12 cellular contexts compared by ENCODE assay signal in the genomic region with DNA sequence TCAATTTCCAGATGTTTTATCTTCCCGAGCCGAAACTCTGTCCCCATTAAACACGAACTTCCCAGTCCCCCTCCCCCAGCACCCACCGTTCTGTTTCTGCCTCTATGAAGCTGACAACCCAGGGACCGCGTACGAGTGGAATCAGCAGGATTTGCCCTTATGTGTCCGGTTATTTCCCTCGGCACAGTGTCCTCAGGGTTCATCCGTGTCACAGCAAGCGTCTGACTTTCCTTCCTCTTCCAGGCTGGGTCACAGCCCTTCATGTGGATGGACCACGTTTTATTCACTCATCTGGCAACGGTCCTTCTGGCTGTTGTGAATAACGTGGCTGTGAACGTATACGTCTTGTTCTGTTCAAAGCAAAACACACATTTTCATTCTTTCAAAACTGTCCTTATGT. TPM values are rescaled to one million over a fixed set of nuclear protein-coding genes. Genes with fewer than 3 reads are reported as not detected.
A peak's percentile ranks its signal among the peaks of the same experiment; 100 is the strongest.
DNase-seq lines count a peak whose midpoint lies in the region; ATAC-seq and TF ChIP-seq lines count a peak whose summit lies in the region.
"Had no signal": no experiment of that assay in that cellular context is flagged by ENCODE, and none has a peak within 500 bp of the region (broad histone marks: within the 10 kb centered on the region; RNA-seq: fewer than 3 reads in every experiment).

No MANE protein-coding gene starts in this region.

- H3K36me3 ChIP-seq in PC-3 (ENCODE audit: low read depth, low read length) (no peaks in the 10 kb centered on the region), tibial nerve (no peaks in the 10 kb centered on the region), MM.1S (replicated peaks; ENCODE audit: insufficient read depth, low read length) (no peaks in the 10 kb centered on the region)
- H3K36me3 ChIP-seq: neutrophil had no signal

- H3K27ac ChIP-seq in PC-3 (ENCODE audit: low read length) (no peak overlapping the region), tibial nerve (peak overlapping the region; percentile 66 to 88 (median 78)), MM.1S (ENCODE audit: low read length) (no peak overlapping the region)
- H3K27ac ChIP-seq: neutrophil had no signal

- TF ChIP-seq CTCF in PC-3 (conservative IDR thresholded peaks at IDR 0.05; ENCODE audit: low read depth, low read length), result no peak
- no peak for TF ChIP-seq CTCF in tibial nerve (IDR thresholded peaks at IDR 0.05)
- TF ChIP-seq CTCF in MM.1S (IDR thresholded peaks at IDR 0.05; ENCODE audit: low read length), result no peak

- no peaks in the 10 kb centered on the region for H3K9me2 ChIP-seq in PC-3 (replicated peaks; ENCODE audit: low read length)
- no peaks in the 10 kb centered on the region for H3K9me2 ChIP-seq in MM.1S (replicated peaks; ENCODE audit: insufficient read depth, low read length)

- H3K4me2 ChIP-seq in PC-3 (ENCODE audit: low read length) (peak overlapping the region; percentile 96), MM.1S (ENCODE audit: low read depth, low read length) (no peak overlapping the region)
- H3K4me2 ChIP-seq: GM23338 had no signal

- intact Hi-C loops in PC-3 (cut with micrococcal nuclease), result no loop called here

- no peak overlapping the region for H3K9ac ChIP-seq in PC-3 (ENCODE audit: low read length)
- no peak overlapping the region for H3K9ac ChIP-seq in MM.1S (ENCODE audit: low read length)

- H3K9me3 ChIP-seq in PC-3 (ENCODE audit: low read length), result no peaks in the 10 kb centered on the region
- H3K9me3 ChIP-seq in tibial nerve, result no peaks in the 10 kb centered on the region
- no peaks in the 10 kb centered on the region for H3K9me3 ChIP-seq in MM.1S (replicated peaks; ENCODE audit: insufficient read depth, low read length)
- H3K9me3 ChIP-seq: neutrophil had no signal

- no peaks in the 10 kb centered on the region for H3F3A ChIP-seq in PC-3 (ENCODE audit: low read length, unreplicated experiment)
- no peaks in the 10 kb centered on the region for H3F3A ChIP-seq in MM.1S (ENCODE audit: insufficient read depth, low read length)

- no peaks in the 10 kb centered on the region for H3K79me2 ChIP-seq in PC-3 (ENCODE audit: low read length)
- H3K79me2 ChIP-seq in MM.1S (ENCODE audit: low read length), result no peaks in the 10 kb centered on the region

- no peak for DNase-seq in PC-3
- peak; percentile 48 for DNase-seq in dermis blood vessel endothelial cell
- DNase-seq in lung microvascular endothelial cell (ENCODE audit: low read depth in 2 of 2), result peak; percentile 51 to 95
- DNase-seq in tibial nerve (ENCODE audit: low spot score in 2 of 2), result no peak
- DNase-seq in activated CD4-positive, alpha-beta T cell treated with anti-CD3 and anti-CD28 coated beads for 1 hour, result no peak
- no peak for DNase-seq in midbrain (lab: John Stamatoyannopoulos, UW)
- no peak for DNase-seq in MM.1S
- DNase-seq: erythroblast; NCI-H1436; stimulated activated naive CD4-positive, alpha-beta T cell treated with Interleukin-2 at 50 U/mL for 16 hours had no signal

- CTCF ChIA-PET in PC-3 (lab: Charles Lee), result no interaction called here

- WGBS in tibial nerve, 2 donors, result 28 to 36% methylated on average over 16 of the region's 16 CpGs

- no peak for ATAC-seq in PC-3
- ATAC-seq: GM23338 had no signal

- TF ChIP-seq EP300 in tibial nerve (IDR thresholded peaks at IDR 0.05), result no peak

- peak overlapping the region; percentile 69 for H3K4me3 ChIP-seq in PC-3 (ENCODE audit: low read length)
- peak overlapping the region in 3 of 4 donors; percentile 7 to 24 (median 11) for H3K4me3 ChIP-seq in tibial nerve
- H3K4me3 ChIP-seq in MM.1S (ENCODE audit: low read length), result no peak overlapping the region
- H3K4me3 ChIP-seq: GM23338 had no signal

- no peaks in the 10 kb centered on the region for H4K20me1 ChIP-seq in PC-3 (ENCODE audit: low read length)
- H4K20me1 ChIP-seq in MM.1S (ENCODE audit: insufficient read depth, low read length), result no peaks in the 10 kb centered on the region

- H3K27me3 ChIP-seq in PC-3 (ENCODE audit: low read length) (no peaks in the 10 kb centered on the region), tibial nerve (no peaks in the 10 kb centered on the region), MM.1S (replicated peaks; ENCODE audit: insufficient read depth, low read length) (peaks cover 99% of the 10 kb centered on the region)

- POLR2A ChIA-PET in PC-3 (lab: Charles Lee; ENCODE audit: unreplicated experiment), result no interaction called here

- H3K4me1 ChIP-seq in PC-3 (ENCODE audit: insufficient read depth, low read length) (peaks cover 18% of the 10 kb centered on the region), tibial nerve (peaks cover 0 to 70% (median 29%) of the 10 kb centered on the region in 4 donors), MM.1S (ENCODE audit: low read length) (no peaks in the 10 kb centered on the region)

- H2AFZ ChIP-seq in PC-3 (ENCODE audit: low read length) (peak overlapping the region; percentile 83), MM.1S (ENCODE audit: low read length) (no peak overlapping the region)
- H2AFZ ChIP-seq: GM23338 had no signal

- BruUV-seq in PC-3 (replicated peaks; lab: Mats Ljungman, UMichigan), result no TSS peak

- no peak for TF ChIP-seq POLR2A in tibial nerve (IDR thresholded peaks at IDR 0.05)

RNA-seq across cellular contexts. Expression of a gene that starts 31.3 kb away (rescaled TPM):
- total RNA-seq in PC-3 (2014; rRNA removed), result 30.6 and 38.5 TPM in 2 replicates
- total RNA-seq in dermis blood vessel endothelial cell, result 80.6 and 85.3 TPM in 2 replicates
- 44.7 and 153 TPM in 2 replicates for total RNA-seq in lung microvascular endothelial cell
- total RNA-seq in tibial nerve, result 100 to 1,000 TPM; 112 to 162 (median 147) TPM

Comparison
In these comparisons a context has a peak if more than half of its experiments do, and no peak if none do; other contexts are left out.
1. DNase-seq: peak in dermis blood vessel endothelial cell (single experiment) and lung microvascular endothelial cell (2 of 2); none in PC-3 (single experiment), tibial nerve (0 of 2), activated CD4-positive, alpha-beta T cell treated with anti-CD3 and anti-CD28 coated beads for 1 hour (single experiment), midbrain (single experiment) and MM.1S (single experiment).
2. H3K27ac ChIP-seq: peak in tibial nerve (4 of 4); none in PC-3 (single experiment) and MM.1S (single experiment).